Comparison of ENCODE assay signal across 8 cellular contexts in the genomic region with DNA sequence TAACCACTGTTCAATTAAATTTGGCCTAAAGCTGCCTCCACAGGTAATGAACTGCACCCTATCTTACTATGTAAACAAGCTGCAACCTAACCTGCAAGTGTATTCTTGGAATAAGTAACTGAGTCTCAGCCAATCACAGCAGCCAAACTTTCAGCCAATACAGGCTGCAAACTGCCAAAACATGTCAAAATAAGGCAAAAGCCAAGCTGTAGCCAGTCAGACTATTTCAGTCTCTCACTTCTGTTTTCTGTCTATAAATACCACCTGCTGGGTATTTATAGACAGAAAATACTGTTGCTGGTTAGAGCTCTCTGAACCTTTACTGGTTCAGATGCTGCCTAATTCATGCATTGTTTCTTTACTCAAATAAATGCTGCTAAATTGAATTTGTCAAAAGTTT. TPM values are rescaled to one million over a fixed set of nuclear protein-coding genes. Genes with fewer than 3 reads are reported as not detected.
DNase-seq lines count a peak whose midpoint lies in the region; ATAC-seq and TF ChIP-seq lines count a peak whose summit lies in the region.

No MANE protein-coding gene starts in this region.

- H3K27me3 ChIP-seq in cardiac muscle cell = no peaks in the 10 kb centered on the region

- TF ChIP-seq CTCF in GM13977 (IDR thresholded peaks at IDR 0.05; ENCODE audit: extremely low read depth, insufficient read depth, missing control alignments) (no peak), cardiac muscle cell (IDR thresholded peaks at IDR 0.05; ENCODE audit: low read depth, low read length) (no peak), glutamatergic neuron (IDR thresholded peaks at IDR 0.05; ENCODE audit: partially characterized antibody, unreplicated experiment) (no peak)

- H3K9me3 ChIP-seq in cardiac muscle cell (ENCODE audit: low read depth) = no peaks in the 10 kb centered on the region

- H3K27ac ChIP-seq in cardiac muscle cell = peak overlapping the region; percentile 81

- H3K4me3 Mint-ChIP-seq in glutamatergic neuron (ENCODE audit: unreplicated experiment) = no peak overlapping the region

- no peaks in the 10 kb centered on the region for H3K27me3 Mint-ChIP-seq in glutamatergic neuron (ENCODE audit: unreplicated experiment)

- peak; percentile 64 for DNase-seq in GM13977 (ENCODE audit: low spot score)
- DNase-seq in KBM-7 = peak; percentile 68
- peak in 1 of 2 donors; percentile 71 for DNase-seq in cardiac muscle cell (ENCODE audit: low read depth in 1 of 2, low spot score in 1 of 2)
- DNase-seq in glutamatergic neuron = no peak
- no peak for DNase-seq in NCI-H1436 (lab: John Stamatoyannopoulos, UW)
- no peak for DNase-seq in activated T-cell treated with anti-CD3 and anti-CD28 coated beads, Interleukin-2, amount 50 U/mL, for 48 hours
- DNase-seq in activated effector memory CD4-positive, alpha-beta T cell treated with anti-CD3 and anti-CD28 coated beads, Interleukin-2, amount 50 U/mL, for 16 hours = no peak

- ATAC-seq in GM21528 (IDR thresholded peaks at IDR 0.05; ENCODE audit: low FRiP score, unreplicated experiment) = peak; percentile 97

- in situ Hi-C loops in GM13977 (cut with MboI; ENCODE audit: low pct_unique_long_range_greater_than_20kb, low sequenced_read_pairs, unreplicated experiment) = no loop called here
- in situ Hi-C loops in KBM-7 (cut with MboI; ENCODE audit: low pct_unique_long_range_greater_than_20kb, low sequenced_read_pairs) = no loop called here

- peaks cover 20% of the 10 kb centered on the region for H3K4me1 ChIP-seq in cardiac muscle cell (ENCODE audit: low read depth)

- peaks cover 2% of the 10 kb centered on the region for H3K4me1 Mint-ChIP-seq in glutamatergic neuron (ENCODE audit: low read depth, unreplicated experiment)

- no peak overlapping the region for H3K4me3 ChIP-seq in cardiac muscle cell

- no peaks in the 10 kb centered on the region for H3K36me3 ChIP-seq in cardiac muscle cell

- H3K9me3 Mint-ChIP-seq in glutamatergic neuron (ENCODE audit: unreplicated experiment) = no peaks in the 10 kb centered on the region

- no peak overlapping the region for H3K27ac Mint-ChIP-seq in glutamatergic neuron (ENCODE audit: unreplicated experiment)

- H3K36me3 Mint-ChIP-seq in glutamatergic neuron (ENCODE audit: unreplicated experiment) = no peaks in the 10 kb centered on the region

RNA-seq across cellular contexts. Expression of gene C2orf76, which starts 14.3 kb away (rescaled TPM):
- total RNA-seq in cardiac muscle cell (8.3 and 9.5 TPM in 2 replicates), glutamatergic neuron (ENCODE audit: unreplicated experiment) (10.4 TPM)
- 17.0 and 17.6 TPM in 2 replicates for polyA plus RNA-seq in cardiac muscle cell

RNA-seq across cellular contexts. Expression of gene DBI, which starts 14.4 kb away (rescaled TPM):
- 158 and 205 TPM in 2 replicates for total RNA-seq in cardiac muscle cell
- polyA plus RNA-seq in cardiac muscle cell = 297 and 350 TPM in 2 replicates
- total RNA-seq in glutamatergic neuron (ENCODE audit: unreplicated experiment) = 134 TPM

Comparison
In these comparisons a context has a peak if more than half of its experiments do, and no peak if none do; other contexts are left out.
1. DNase-seq: peak in GM13977 (single experiment) and KBM-7 (single experiment); none in glutamatergic neuron (single experiment), NCI-H1436 (single experiment), activated T-cell treated with anti-CD3 and anti-CD28 coated beads, Interleukin-2, amount 50 U/mL, for 48 hours (0 of 2) and activated effector memory CD4-positive, alpha-beta T cell treated with anti-CD3 and anti-CD28 coated beads, Interleukin-2, amount 50 U/mL, for 16 hours (single experiment).